Comparison of ENCODE assay signal across 17 cellular contexts in genomic region chr1:173504268-173504667, GRCh38. TPM values are rescaled to one million over a fixed set of nuclear protein-coding genes. Genes with fewer than 3 reads are reported as not detected.
A peak's percentile ranks its signal among the peaks of the same experiment; 100 is the strongest.
DNase-seq lines count a peak whose midpoint lies in the region; TF ChIP-seq lines count a peak whose summit lies in the region.
"Had no signal": no experiment of that assay in that cellular context is flagged by ENCODE, and none has a peak within 500 bp of the region (broad histone marks: within the 10 kb centered on the region; RNA-seq: fewer than 3 reads in every experiment).

No MANE protein-coding gene starts in this region.

- DNase-seq in NCI-H345 (lab: John Stamatoyannopoulos, UW): peak; percentile 93
- DNase-seq in cerebellum (ENCODE audit: low spot score): peak; percentile 39
- no peak for DNase-seq in activated naive CD4-positive, alpha-beta T cell treated with Interleukin-2 at 50 U/mL for 16 hours
- no peak for DNase-seq in effector CD8-positive, alpha-beta T cell (lab: John Stamatoyannopoulos, UW)
- DNase-seq in uterus: no peak
- DNase-seq: Calu3; CD4-positive, CD25-positive, alpha-beta regulatory T cell; DMS79; Kasumi-1; MM.1S; NCI-H1105 treated with DMSO at 0.1 percent for 48 hours; NCI-H1930; NCI-H774 had no signal

- peaks cover 0 to 28% (median 21%) of the 10 kb centered on the region in 5 donors for H3K4me1 ChIP-seq in subcutaneous abdominal adipose tissue (ENCODE audit: control insufficient read depth in 5 of 5, insufficient read depth in 5 of 5, low read length in 5 of 5)
- no peaks in the 10 kb centered on the region for H3K4me1 ChIP-seq in uterus
- H3K4me1 ChIP-seq: SJSA1 had no signal

- no peak overlapping the region for H3K9ac ChIP-seq in subcutaneous abdominal adipose tissue (ENCODE audit: low read length in 5 of 5)

- TF ChIP-seq RAD21 in Ishikawa (IDR thresholded peaks at IDR 0.05; ENCODE audit: low read depth): no peak

- no peak for TF ChIP-seq EP300 in Ishikawa (IDR thresholded peaks at IDR 0.05; ENCODE audit: borderline replicate concordance)

- H3K9me3 ChIP-seq in subcutaneous abdominal adipose tissue (ENCODE audit: control insufficient read depth in 5 of 5, low read length in 5 of 5) (no peaks in the 10 kb centered on the region), uterus (no peaks in the 10 kb centered on the region)
- H3K9me3 ChIP-seq: HAP-1, SJSA1 had no signal

- H3K4me3 ChIP-seq in subcutaneous abdominal adipose tissue (ENCODE audit: low read depth in 1 of 5, low read length in 5 of 5) (no peak overlapping the region), uterus (no peak overlapping the region)
- H3K4me3 ChIP-seq: HAP-1, SJSA1 had no signal

- H3K27me3 ChIP-seq in subcutaneous abdominal adipose tissue (ENCODE audit: control insufficient read depth in 5 of 5, insufficient read depth in 4 of 5, low read length in 5 of 5): no peaks in the 10 kb centered on the region
- H3K27me3 ChIP-seq in uterus: no peaks in the 10 kb centered on the region
- H3K27me3 ChIP-seq: SJSA1 had no signal

- TF ChIP-seq CTCF in uterus (IDR thresholded peaks at IDR 0.05): no peak

- H3K27ac ChIP-seq in subcutaneous abdominal adipose tissue (ENCODE audit: low read depth, low read length): peak overlapping the region; percentile 57
- no peak overlapping the region for H3K27ac ChIP-seq in uterus
- H3K27ac ChIP-seq: SJSA1 had no signal

- TF ChIP-seq POLR2A in uterus (IDR thresholded peaks at IDR 0.05): no peak

- H3K36me3 ChIP-seq in subcutaneous abdominal adipose tissue (ENCODE audit: control insufficient read depth in 5 of 5, insufficient read depth in 5 of 5, low read length in 5 of 5): peaks cover 0 to 5% (median 0%) of the 10 kb centered on the region in 5 donors
- H3K36me3 ChIP-seq in uterus: no peaks in the 10 kb centered on the region
- H3K36me3 ChIP-seq: HAP-1, SJSA1 had no signal

- intact Hi-C loops in uterus (cut with DNase I; ENCODE audit: low total_unique reads): no loop called here

TF ChIP-seq in Ishikawa, 13 proteins besides CTCF, POLR2A, EP300 and RAD21:
- peak; percentile 22; the same call in 1 of the 2 replicates for TF ChIP-seq NFIC (IDR thresholded peaks at IDR 0.05)
- TF ChIP-seq USF1 (IDR thresholded peaks at IDR 0.05): no peak
- TF ChIP-seq CREB1 (IDR thresholded peaks at IDR 0.05; ENCODE audit: low read depth): no peak
- TF ChIP-seq FOXM1 (IDR thresholded peaks at IDR 0.05; ENCODE audit: borderline replicate concordance, low read depth): no peak
- TF ChIP-seq TAF1 (IDR thresholded peaks at IDR 0.05; ENCODE audit: low read depth): no peak
- no peak for TF ChIP-seq EGR1 (IDR thresholded peaks at IDR 0.05)
- no peak for TF ChIP-seq ZBTB7A (IDR thresholded peaks at IDR 0.05; ENCODE audit: low read depth)
- TF ChIP-seq TEAD4 (IDR thresholded peaks at IDR 0.05): no peak
- TF ChIP-seq TCF12 (IDR thresholded peaks at IDR 0.05; ENCODE audit: low read depth): no peak
- TF ChIP-seq CEBPB (IDR thresholded peaks at IDR 0.05): peak; percentile 44; the same call in 1 of the 2 replicates

RNA-seq across cellular contexts. Expression of gene PRDX6, which starts 27.1 kb away (rescaled TPM):
- total RNA-seq in cerebellum: 35.6 TPM
- 100 to 1,000 TPM in 3 of 4 donors, 10 to 100 TPM in 1; 51.2 to 218 (median 144) TPM for total RNA-seq in uterus

Comparison
In these comparisons a context has a peak if more than half of its experiments do, and no peak if none do; other contexts are left out.
1. DNase-seq: peak in NCI-H345 (single experiment) and cerebellum (single experiment); none in activated naive CD4-positive, alpha-beta T cell treated with Interleukin-2 at 50 U/mL for 16 hours (single experiment), effector CD8-positive, alpha-beta T cell (single experiment) and uterus (0 of 2).